18 cellular contexts compared by ENCODE assay signal in genomic region chr11:43984039-43984438, GRCh38.
"Had no signal": no experiment of that assay in that cellular context is flagged by ENCODE, and none has a peak within 500 bp of the region (broad histone marks: within the 10 kb centered on the region; RNA-seq: fewer than 3 reads in every experiment).

No MANE protein-coding gene starts in this region.

- ATAC-seq: left colon; stimulated activated effector memory CD8-positive, alpha-beta T cell treated with anti-CD3 and anti-CD28 coated beads, Interleukin-12 subunit alpha, Interleukin-12 subunit beta, amount 100 ng/mL, for 72 hours; stimulated activated naive CD8-positive, alpha-beta T cell treated with anti-CD3 and anti-CD28 coated beads, Interleukin-15, Interleukin-2, amounts not matched to agents 100 U/mL and 50 U/mL, for 24 hours had no signal

- H3K27ac Mint-ChIP-seq: stimulated activated effector memory CD8-positive, alpha-beta T cell treated with anti-CD3 and anti-CD28 coated beads, Interleukin-12 subunit alpha, Interleukin-12 subunit beta, amount 100 ng/mL, for 72 hours had no signal

- H3K36me3 Mint-ChIP-seq: stimulated activated effector memory CD8-positive, alpha-beta T cell treated with anti-CD3 and anti-CD28 coated beads, Interleukin-12 subunit alpha, Interleukin-12 subunit beta, amount 100 ng/mL, for 72 hours had no signal

- H3K27me3 ChIP-seq: tibial artery had no signal

- H3K36me3 ChIP-seq: esophagus squamous epithelium, prostate gland, tibial artery had no signal

- H3K9me3 Mint-ChIP-seq: nephron progenitor cell; stimulated activated effector memory CD8-positive, alpha-beta T cell treated with anti-CD3 and anti-CD28 coated beads, Interleukin-12 subunit alpha, Interleukin-12 subunit beta, amount 100 ng/mL, for 72 hours had no signal

- H3K27ac ChIP-seq: epithelial cell of prostate, prostate gland had no signal

- H3K9me3 ChIP-seq: esophagus squamous epithelium, prostate gland, tibial artery had no signal

- DNase-seq: effector CD4-positive, alpha-beta T cell; esophagus squamous epithelium; foreskin fibroblast; hippocampal formation; left colon; mesenchymal stem cell; midbrain; nephron progenitor cell; stimulated activated CD4-positive, alpha-beta T cell treated with anti-CD3 and anti-CD28 coated beads, Interleukin-4, amount 100 ng/mL, for 1 hour; stimulated activated CD8-positive, alpha-beta memory T cell treated with anti-CD3 and anti-CD28 coated beads, Interleukin-4, amount 100 ng/mL, for 48 hours; stimulated activated naive CD8-positive, alpha-beta T cell treated with anti-CD3 and anti-CD28 coated beads, Interleukin-15, Interleukin-2, amounts not matched to agents 100 U/mL and 50 U/mL, for 24 hours; tibial artery had no signal

- H3K4me3 Mint-ChIP-seq: nephron progenitor cell; stimulated activated effector memory CD8-positive, alpha-beta T cell treated with anti-CD3 and anti-CD28 coated beads, Interleukin-12 subunit alpha, Interleukin-12 subunit beta, amount 100 ng/mL, for 72 hours had no signal

- H3K4me3 ChIP-seq: coronary artery, esophagus squamous epithelium, lung, prostate gland, tibial artery had no signal

- H3K4me1 Mint-ChIP-seq: stimulated activated effector memory CD8-positive, alpha-beta T cell treated with anti-CD3 and anti-CD28 coated beads, Interleukin-12 subunit alpha, Interleukin-12 subunit beta, amount 100 ng/mL, for 72 hours had no signal

- H3K4me1 ChIP-seq: parathyroid adenoma, prostate gland had no signal
